In the genomic region with DNA sequence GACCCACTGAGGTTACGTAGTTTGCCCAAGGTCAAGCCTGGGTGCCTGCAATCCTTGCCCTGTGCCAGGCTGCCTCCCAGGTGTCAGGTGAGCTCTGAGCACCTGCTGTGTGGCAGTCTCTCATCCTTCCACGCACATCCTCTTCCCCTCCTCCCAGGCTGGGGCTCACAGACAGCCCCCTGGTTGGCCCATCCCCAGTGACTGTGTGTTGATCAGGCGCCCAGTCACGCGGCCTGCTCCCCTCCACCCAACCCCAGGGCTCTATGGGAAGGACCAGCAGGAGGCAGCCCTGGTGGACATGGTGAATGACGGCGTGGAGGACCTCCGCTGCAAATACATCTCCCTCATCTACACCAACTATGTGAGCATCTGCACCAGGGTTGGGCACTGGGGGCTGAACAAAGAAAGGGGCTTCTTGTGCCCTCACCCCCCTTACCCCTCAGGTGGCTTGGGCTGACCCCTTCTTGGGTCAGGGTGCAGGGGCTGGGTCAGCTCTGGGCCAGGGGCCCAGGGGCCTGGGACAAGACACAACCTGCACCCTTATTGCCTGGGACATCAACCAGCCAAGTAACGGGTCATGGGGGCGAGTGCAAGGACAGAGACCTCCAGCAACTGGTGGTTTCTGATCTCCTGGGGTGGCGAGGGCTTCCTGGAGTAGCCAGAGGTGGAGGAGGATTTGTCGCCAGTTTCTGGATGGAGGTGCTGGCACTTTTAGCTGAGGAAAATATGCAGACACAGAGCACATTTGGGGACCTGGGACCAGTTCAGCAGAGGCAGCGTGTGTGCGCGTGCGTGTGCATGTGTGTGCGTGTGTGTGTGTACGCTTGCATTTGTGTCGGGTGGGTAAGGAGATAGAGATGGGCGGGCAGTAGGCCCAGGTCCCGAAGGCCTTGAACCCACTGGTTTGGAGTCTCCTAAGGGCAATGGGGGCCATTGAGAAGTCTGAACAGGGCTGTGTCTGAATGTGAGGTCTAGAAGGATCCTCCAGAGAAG, we compare ENCODE assay signal across 1 cellular context.
A peak's percentile ranks its signal among the peaks of the same experiment; 100 is the strongest.
TF ChIP-seq lines count a peak whose summit lies in the region.

No MANE protein-coding gene starts in this region.

TF ChIP-seq in IMR-90, 13 proteins besides CTCF, POLR2A, EP300 and RAD21:
- no peak for TF ChIP-seq SMC3 (IDR thresholded peaks at IDR 0.05; ENCODE audit: low read depth, low read length)
- TF ChIP-seq, protein P1, sequence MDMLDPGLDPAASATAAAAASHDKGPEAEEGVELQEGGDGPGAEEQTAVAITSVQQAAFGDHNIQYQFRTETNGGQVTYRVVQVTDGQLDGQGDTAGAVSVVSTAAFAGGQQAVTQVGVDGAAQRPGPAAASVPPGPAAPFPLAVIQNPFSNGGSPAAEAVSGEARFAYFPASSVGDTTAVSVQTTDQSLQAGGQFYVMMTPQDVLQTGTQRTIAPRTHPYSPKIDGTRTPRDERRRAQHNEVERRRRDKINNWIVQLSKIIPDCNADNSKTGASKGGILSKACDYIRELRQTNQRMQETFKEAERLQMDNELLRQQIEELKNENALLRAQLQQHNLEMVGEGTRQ (IDR thresholded peaks at IDR 0.05; ENCODE audit: low read depth, low read length) = 0 out of 2 replicates have a peak, but pooled peaks have one; percentile 27
